8 cellular contexts compared by ENCODE assay signal in the genomic region with DNA sequence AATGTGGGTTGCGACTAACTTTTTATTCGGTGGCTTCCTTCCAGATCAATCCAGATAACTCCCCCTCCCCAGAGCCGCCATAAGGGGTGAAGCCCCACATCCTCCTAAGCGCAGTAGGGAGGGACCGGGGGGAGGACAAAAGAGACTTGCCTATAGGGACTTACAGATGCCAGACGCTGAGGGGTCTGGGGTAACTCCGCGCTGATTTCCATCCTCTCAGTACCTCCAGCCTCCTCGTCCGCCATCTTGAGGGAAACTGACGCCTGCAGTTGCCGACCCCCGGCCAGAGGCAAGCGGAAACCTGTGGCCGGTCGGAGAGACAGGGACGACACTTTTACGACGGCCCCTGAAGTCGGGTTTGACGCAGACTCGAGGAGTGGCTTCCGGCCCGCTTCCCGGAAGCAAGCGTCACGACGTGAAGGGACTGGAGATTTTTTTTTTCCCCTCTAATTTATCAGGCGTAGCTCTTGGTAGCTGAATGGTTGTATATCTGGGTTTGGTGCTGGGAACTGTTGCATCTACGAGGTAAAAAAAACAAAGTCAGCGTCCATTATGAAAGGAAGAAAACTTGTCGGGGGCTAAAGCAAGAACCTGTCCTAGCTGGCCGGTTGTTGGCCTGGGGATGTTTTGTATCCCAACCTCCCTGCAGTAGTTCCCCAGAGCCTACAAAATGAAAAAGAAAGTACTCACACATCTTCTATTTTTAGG. TPM values are rescaled to one million over a fixed set of nuclear protein-coding genes. Genes with fewer than 3 reads are reported as not detected.
A peak's percentile ranks its signal among the peaks of the same experiment; 100 is the strongest.
DNase-seq lines count a peak whose midpoint lies in the region; ATAC-seq lines count a peak whose summit lies in the region.

A gene (minus strand): TSS at position 261 of the 708 bp plus-strand sequence. CDS start 16 bp downstream, at position 245.

- H3K9me3 ChIP-seq in BLaER1, result no peaks in the 10 kb centered on the region

- no peaks in the 10 kb centered on the region for H3K27me3 ChIP-seq in BLaER1

- H3K4me2 ChIP-seq in BLaER1, result peak within 1 kb of the TSS; percentile 87

- H4K20me1 ChIP-seq in BLaER1, result peaks cover 10% of the 10 kb centered on the region; the same call in 1 of the 2 replicates

- H3K27ac ChIP-seq in BLaER1, result peak within 1 kb of the TSS; percentile 81

- peak; percentile 86 for DNase-seq in NCI-H774 (lab: John Stamatoyannopoulos, UW)
- DNase-seq in activated CD4-positive, alpha-beta T cell treated with anti-CD3 and anti-CD28 coated beads, Interleukin-2, amount 50 U/mL, for 4 hours, result peak; percentile 86 to 87
- peak; percentile 94 for DNase-seq in dermis blood vessel endothelial cell
- DNase-seq in left lobe of liver (ENCODE audit: low spot score), result peak; percentile 92
- peak; percentile 87 for DNase-seq in stimulated activated CD4-positive, alpha-beta T cell treated with anti-CD3 and anti-CD28 coated beads, Interleukin-2, amount 100 ng/mL, for 4 hours (ENCODE audit: low read depth)

- H3K4me3 ChIP-seq in BLaER1, result peak within 1 kb of the TSS; percentile 82

- peak; percentile 85 for ATAC-seq in GM19351 (IDR thresholded peaks at IDR 0.05; ENCODE audit: unreplicated experiment)
- ATAC-seq in HG03558 (IDR thresholded peaks at IDR 0.05; ENCODE audit: extremely low read depth, unreplicated experiment), result peak; percentile 44
- ATAC-seq in left lobe of liver, result peak; percentile 97

- H3K4me1 ChIP-seq in BLaER1, result peaks cover 25% of the 10 kb centered on the region

- H3K36me3 ChIP-seq in BLaER1, result peaks cover 27% of the 10 kb centered on the region

- H3K9ac ChIP-seq in BLaER1, result peak within 1 kb of the TSS; percentile 82

RNA-seq across cellular contexts. Expression of the gene that starts here (rescaled TPM):
- total RNA-seq in dermis blood vessel endothelial cell (31.2 and 35.6 TPM in 2 replicates), left lobe of liver (9.2 TPM)

Comparison
In these comparisons a context has a peak if more than half of its experiments do, and no peak if none do; other contexts are left out.
1. Peak in every context shown above with its lines: DNase-seq, ATAC-seq, H3K4me3 ChIP-seq and H3K27ac ChIP-seq.
2. ATAC-seq: peak in every context shown above with its lines; median percentile 97 in left lobe of liver; 85 in GM19351; 44 in HG03558.